ENCODE assay signal across 13 cellular contexts in genomic region chr13:49711218-49711863, GRCh38. TPM values are rescaled to one million over a fixed set of nuclear protein-coding genes. Genes with fewer than 3 reads are reported as not detected.
DNase-seq lines count a peak whose midpoint lies in the region; ATAC-seq and TF ChIP-seq lines count a peak whose summit lies in the region.
"Had no signal": no experiment of that assay in that cellular context is flagged by ENCODE, and none has a peak within 500 bp of the region (broad histone marks: within the 10 kb centered on the region; RNA-seq: fewer than 3 reads in every experiment).

No MANE protein-coding gene starts in this region.

- CTCF ChIA-PET in PC-3 (lab: Charles Lee) = no interaction called here

- no peaks in the 10 kb centered on the region for H3K27me3 ChIP-seq in PC-3 (ENCODE audit: low read length)
- H3K27me3 ChIP-seq: gastroesophageal sphincter had no signal

- H3K9ac ChIP-seq in PC-3 (ENCODE audit: low read length) = no peak overlapping the region

- ATAC-seq in PC-3 = peak; percentile 73
- peak; percentile 70 for ATAC-seq in esophagus mucosa
- ATAC-seq in HG02798 (IDR thresholded peaks at IDR 0.05; ENCODE audit: poor library complexity, unreplicated experiment) = no peak
- ATAC-seq: gastroesophageal sphincter; naive thymus-derived CD8-positive, alpha-beta T cell had no signal

- no peaks in the 10 kb centered on the region for H3K9me2 ChIP-seq in PC-3 (replicated peaks; ENCODE audit: low read length)

- H3K9me3 ChIP-seq in PC-3 (ENCODE audit: low read length) = peaks cover 8% of the 10 kb centered on the region; the same call in 1 of the 2 replicates

- POLR2A ChIA-PET in PC-3 (lab: Charles Lee; ENCODE audit: unreplicated experiment) = no interaction called here

- no peaks in the 10 kb centered on the region for H3F3A ChIP-seq in PC-3 (ENCODE audit: low read length, unreplicated experiment)

- BruUV-seq in PC-3 (replicated peaks; lab: Mats Ljungman, UMichigan) = no TSS peak

- H3K79me2 ChIP-seq in PC-3 (ENCODE audit: low read length) = no peaks in the 10 kb centered on the region

- no peak overlapping the region for H3K4me2 ChIP-seq in PC-3 (ENCODE audit: low read length)

- peak; percentile 5 for DNase-seq in GM04503 (ENCODE audit: low read depth)
- peak; percentile 43 for DNase-seq in PC-3
- peak; percentile 59 for DNase-seq in non-pigmented ciliary epithelial cell (ENCODE audit: low read depth)
- no peak for DNase-seq in activated gamma-delta T cell treated with Interleukin-2 at 50 U/mL for 16 hours
- no peak for DNase-seq in LoVo (ENCODE audit: low spot score)
- DNase-seq: activated CD4-positive, alpha-beta T cell treated with anti-CD3 and anti-CD28 coated beads, Interleukin-2, amount 50 U/mL, for 4 hours; activated naive CD4-positive, alpha-beta T cell treated with anti-CD3 and anti-CD28 coated beads for 36 hours; Karpas-422; naive thymus-derived CD8-positive, alpha-beta T cell; NCI-H2171 treated with DMSO at 0.1 percent for 48 hours had no signal

- intact Hi-C loops in PC-3 (cut with micrococcal nuclease) = no loop called here

- H3K27ac ChIP-seq in PC-3 (ENCODE audit: low read length) = no peak overlapping the region
- H3K27ac ChIP-seq: gastroesophageal sphincter had no signal

- H3K4me1 ChIP-seq in PC-3 (ENCODE audit: insufficient read depth, low read length) = no peaks in the 10 kb centered on the region
- H3K4me1 ChIP-seq: gastroesophageal sphincter had no signal

- H2AFZ ChIP-seq in PC-3 (ENCODE audit: low read length) = no peak overlapping the region

- no peak for TF ChIP-seq CTCF in PC-3 (conservative IDR thresholded peaks at IDR 0.05; ENCODE audit: low read depth, low read length)

- H3K36me3 ChIP-seq in PC-3 (ENCODE audit: low read depth, low read length) = peaks cover 16% of the 10 kb centered on the region

- H4K20me1 ChIP-seq in PC-3 (ENCODE audit: low read length) = no peaks in the 10 kb centered on the region

- no peak overlapping the region for H3K4me3 ChIP-seq in PC-3 (ENCODE audit: low read length)
- H3K4me3 ChIP-seq: gastroesophageal sphincter had no signal

RNA-seq across cellular contexts. Expression of gene EBPL, which starts 20.1 kb away (rescaled TPM):
- 108 and 118 TPM in 2 replicates for total RNA-seq in PC-3 (2014; rRNA removed)
- 81.5 TPM for total RNA-seq in esophagus mucosa

Comparison
In these comparisons a context has a peak if more than half of its experiments do, and no peak if none do; other contexts are left out.
1. DNase-seq: peak in GM04503 (single experiment), PC-3 (single experiment) and non-pigmented ciliary epithelial cell (single experiment); none in activated gamma-delta T cell treated with Interleukin-2 at 50 U/mL for 16 hours (single experiment) and LoVo (single experiment).